3 cellular contexts compared by ENCODE assay signal in genomic region chr12:81843599-81843998, GRCh38.
TF ChIP-seq lines count a peak whose summit lies in the region.

No MANE protein-coding gene starts in this region.

TF ChIP-seq in SK-N-SH, 30 proteins besides CTCF, POLR2A, EP300 and RAD21 (continues in another document):
- no peak for TF ChIP-seq REST (IDR thresholded peaks at IDR 0.05; ENCODE audit: low read depth, low read length)
- TF ChIP-seq JUND (IDR thresholded peaks at IDR 0.05), result no peak
- peak; percentile 27; the same call in 1 of the 2 replicates for TF ChIP-seq RCOR1 (IDR thresholded peaks at IDR 0.05; ENCODE audit: low read length)
- no peak for TF ChIP-seq PBX3 (IDR thresholded peaks at IDR 0.05)
- TF ChIP-seq RFX5 (IDR thresholded peaks at IDR 0.05; ENCODE audit: low read length), result no peak
- TF ChIP-seq TCF12 (IDR thresholded peaks at IDR 0.05), result no peak
- TF ChIP-seq FOXM1 (IDR thresholded peaks at IDR 0.05; ENCODE audit: low read depth), result no peak
- TF ChIP-seq SIN3A (IDR thresholded peaks at IDR 0.05; ENCODE audit: borderline replicate concordance, low read depth, low read length), result no peak
- 0 out of 2 replicates have a peak, but pooled peaks have one; percentile 21 for TF ChIP-seq MXI1 (IDR thresholded peaks at IDR 0.05; ENCODE audit: low read depth, low read length)
- TF ChIP-seq NFIC (IDR thresholded peaks at IDR 0.05; ENCODE audit: borderline replicate concordance), result no peak
- TF ChIP-seq, protein P1, sequence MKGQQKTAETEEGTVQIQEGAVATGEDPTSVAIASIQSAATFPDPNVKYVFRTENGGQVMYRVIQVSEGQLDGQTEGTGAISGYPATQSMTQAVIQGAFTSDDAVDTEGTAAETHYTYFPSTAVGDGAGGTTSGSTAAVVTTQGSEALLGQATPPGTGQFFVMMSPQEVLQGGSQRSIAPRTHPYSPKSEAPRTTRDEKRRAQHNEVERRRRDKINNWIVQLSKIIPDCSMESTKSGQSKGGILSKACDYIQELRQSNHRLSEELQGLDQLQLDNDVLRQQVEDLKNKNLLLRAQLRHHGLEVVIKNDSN (IDR thresholded peaks at IDR 0.05; ENCODE audit: borderline replicate concordance, low read depth), result no peak
- no peak for TF ChIP-seq ELF1 (IDR thresholded peaks at IDR 0.05)
- no peak for TF ChIP-seq NRF1 (IDR thresholded peaks at IDR 0.05; ENCODE audit: low read depth, low read length)
- TF ChIP-seq GATA2 (CRISPR knock-in tag; IDR thresholded peaks at IDR 0.05), result peak; percentile 37
- TF ChIP-seq RXRA (IDR thresholded peaks at IDR 0.05; ENCODE audit: borderline replicate concordance, low read depth), result no peak
- no peak for TF ChIP-seq MAX (IDR thresholded peaks at IDR 0.05; ENCODE audit: low read depth)
- TF ChIP-seq GABPA (IDR thresholded peaks at IDR 0.05; ENCODE audit: low read depth), result no peak
- TF ChIP-seq FOXJ3 (CRISPR knock-in tag; IDR thresholded peaks at IDR 0.05), result no peak

TF ChIP-seq in SK-N-SH treated with all-trans-retinoic acid at 6 μM for 48 hours, 23 proteins besides CTCF, POLR2A, EP300 and RAD21 (continued from another document):
- TF ChIP-seq CSRNP3 (CRISPR knock-in tag; IDR thresholded peaks at IDR 0.05), result no peak
- TF ChIP-seq GLIS3 (CRISPR knock-in tag; IDR thresholded peaks at IDR 0.05), result 0 out of 2 replicates have a peak, but pooled peaks have one; percentile 20
- peak; percentile 67 for TF ChIP-seq TCF4 (CRISPR knock-in tag; IDR thresholded peaks at IDR 0.05; ENCODE audit: borderline replicate concordance)

TF ChIP-seq in H1, 55 proteins besides CTCF, POLR2A, EP300 and RAD21 (continued from another document):
- TF ChIP-seq SUZ12 (IDR thresholded peaks at IDR 0.05; ENCODE audit: low read length) (no peak), SAP30 (IDR thresholded peaks at IDR 0.05; ENCODE audit: insufficient read depth, insufficient replicate concordance, low read length) (no peak), PHF8 (conservative IDR thresholded peaks at IDR 0.05; ENCODE audit: low read depth, low read length) (no peak), NRF1 (IDR thresholded peaks at IDR 0.05; ENCODE audit: low read depth, low read length) (no peak), EGR1 (IDR thresholded peaks at IDR 0.05; ENCODE audit: borderline replicate concordance, low read depth, low read length) (no peak), MAFK (IDR thresholded peaks at IDR 0.05; ENCODE audit: low read depth, low read length) (no peak), YY1 (IDR thresholded peaks at IDR 0.05; ENCODE audit: low read depth, low read length) (no peak), SP1 (IDR thresholded peaks at IDR 0.05; ENCODE audit: low read depth, low read length) (no peak)
TF ChIP-seq in H1: peak in this region for 0.
